ENCODE assay signal across 18 cellular contexts in the genomic region with DNA sequence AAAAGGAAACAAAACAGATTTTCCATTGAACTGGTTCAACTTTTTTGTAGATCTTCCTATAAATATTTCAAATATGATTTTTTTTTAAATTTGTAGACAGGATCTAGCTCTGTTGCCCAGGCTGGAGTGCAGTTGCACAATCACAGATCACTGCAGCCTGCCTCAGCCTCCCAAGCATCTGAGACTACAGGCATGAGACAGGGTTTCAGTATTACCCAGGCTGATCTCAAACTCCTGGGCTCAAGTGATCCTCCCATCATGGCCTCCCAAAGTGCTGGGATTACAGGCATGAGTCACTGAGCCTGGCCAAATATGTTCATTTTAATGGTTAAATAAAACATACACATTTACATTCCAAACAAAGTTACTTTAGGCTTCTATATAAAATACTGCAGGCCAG. TPM values are rescaled to one million over a fixed set of nuclear protein-coding genes. Genes with fewer than 3 reads are reported as not detected.
A peak's percentile ranks its signal among the peaks of the same experiment; 100 is the strongest.
DNase-seq lines count a peak whose midpoint lies in the region; ATAC-seq, FAIRE-seq and TF ChIP-seq lines count a peak whose summit lies in the region.
"Had no signal": no experiment of that assay in that cellular context is flagged by ENCODE, and none has a peak within 500 bp of the region (broad histone marks: within the 10 kb centered on the region; RNA-seq: fewer than 3 reads in every experiment).

No MANE protein-coding gene starts in this region.

- no peaks in the 10 kb centered on the region for H3K4me1 ChIP-seq in K562 (replicated peaks in 1 of 2; ENCODE audit: control insufficient read depth in 2 of 2, insufficient read depth in 2 of 2, low read length in 2 of 2)

- POLR2A ChIA-PET in activated CD4-positive, alpha-beta memory T cell treated with anti-CD3 and anti-CD28 coated beads for 36 hours (lab: Charles Lee): no interaction called here
- POLR2A ChIA-PET in activated CD4-positive, alpha-beta memory T cell treated with anti-CD3 and anti-CD28 coated beads, Interleukin-2, amount 10 ng/mL, durations not matched to agents 7 days and 5 days (lab: Charles Lee): interaction anchor here (1.0 kb wide), 1 partner anchor 14 kb away, joined by 3 read pairs; no protein-coding TSS in a partner anchor
- POLR2A ChIA-PET in K562 (lab: Yijun Ruan, JAX): no interaction called here

- ATAC-seq in stimulated activated naive CD8-positive, alpha-beta T cell treated with anti-CD3 and anti-CD28 coated beads, Interleukin-15, Interleukin-2, amounts not matched to agents 100 U/mL and 50 U/mL, for 24 hours: peak; percentile 43
- no peak for ATAC-seq in stimulated activated naive CD8-positive, alpha-beta T cell treated with anti-CD3 and anti-CD28 coated beads, Interleukin-15, amount 100 ng/mL, for 72 hours
- ATAC-seq in K562 (no peak), GM19452 (IDR thresholded peaks at IDR 0.05; ENCODE audit: unreplicated experiment) (no peak)
- ATAC-seq: CD8-positive, alpha-beta T cell had no signal

- H3K27ac Mint-ChIP-seq in activated CD4-positive, alpha-beta memory T cell treated with anti-CD3 and anti-CD28 coated beads for 36 hours: no peak overlapping the region
- H3K27ac Mint-ChIP-seq in activated CD4-positive, alpha-beta memory T cell treated with anti-CD3 and anti-CD28 coated beads, Interleukin-2, amount 10 ng/mL, durations not matched to agents 7 days and 5 days: no peak overlapping the region
- no peak overlapping the region for H3K27ac Mint-ChIP-seq in stimulated activated naive CD8-positive, alpha-beta T cell treated with anti-CD3 and anti-CD28 coated beads, Interleukin-15, amount 100 ng/mL, for 72 hours
- H3K27ac Mint-ChIP-seq: CD8-positive, alpha-beta T cell had no signal

- H3K9me3 Mint-ChIP-seq in activated CD4-positive, alpha-beta memory T cell treated with anti-CD3 and anti-CD28 coated beads for 36 hours: no peaks in the 10 kb centered on the region
- no peaks in the 10 kb centered on the region for H3K9me3 Mint-ChIP-seq in activated CD4-positive, alpha-beta memory T cell treated with anti-CD3 and anti-CD28 coated beads, Interleukin-2, amount 10 ng/mL, durations not matched to agents 7 days and 5 days
- no peaks in the 10 kb centered on the region for H3K9me3 Mint-ChIP-seq in stimulated activated naive CD8-positive, alpha-beta T cell treated with anti-CD3 and anti-CD28 coated beads, Interleukin-15, amount 100 ng/mL, for 72 hours
- H3K9me3 Mint-ChIP-seq: CD8-positive, alpha-beta T cell had no signal

- TF ChIP-seq EP300 in K562 (IDR thresholded peaks at IDR 0.05; ENCODE audit: low read length): no peak

- no peak overlapping the region for H3K27ac ChIP-seq in K562 (ENCODE audit: extremely low read depth, low read depth, low read length)

- H3K4me1 Mint-ChIP-seq in activated CD4-positive, alpha-beta memory T cell treated with anti-CD3 and anti-CD28 coated beads for 36 hours (ENCODE audit: low read depth): peaks cover 4% of the 10 kb centered on the region
- H3K4me1 Mint-ChIP-seq in activated CD4-positive, alpha-beta memory T cell treated with anti-CD3 and anti-CD28 coated beads, Interleukin-2, amount 10 ng/mL, durations not matched to agents 7 days and 5 days: peaks cover 1% of the 10 kb centered on the region
- H3K4me1 Mint-ChIP-seq in stimulated activated naive CD8-positive, alpha-beta T cell treated with anti-CD3 and anti-CD28 coated beads, Interleukin-15, amount 100 ng/mL, for 72 hours: peaks cover 8% of the 10 kb centered on the region

- no peak overlapping the region for H3K4me3 Mint-ChIP-seq in activated CD4-positive, alpha-beta memory T cell treated with anti-CD3 and anti-CD28 coated beads for 36 hours
- no peak overlapping the region for H3K4me3 Mint-ChIP-seq in activated CD4-positive, alpha-beta memory T cell treated with anti-CD3 and anti-CD28 coated beads, Interleukin-2, amount 10 ng/mL, durations not matched to agents 7 days and 5 days
- no peak overlapping the region for H3K4me3 Mint-ChIP-seq in stimulated activated naive CD8-positive, alpha-beta T cell treated with anti-CD3 and anti-CD28 coated beads, Interleukin-15, amount 100 ng/mL, for 72 hours
- H3K4me3 Mint-ChIP-seq: CD8-positive, alpha-beta T cell had no signal

- H3K36me3 Mint-ChIP-seq in activated CD4-positive, alpha-beta memory T cell treated with anti-CD3 and anti-CD28 coated beads for 36 hours: peaks cover 19% of the 10 kb centered on the region
- H3K36me3 Mint-ChIP-seq in activated CD4-positive, alpha-beta memory T cell treated with anti-CD3 and anti-CD28 coated beads, Interleukin-2, amount 10 ng/mL, durations not matched to agents 7 days and 5 days (ENCODE audit: low read depth): peaks cover 51% of the 10 kb centered on the region

- no peak overlapping the region for H3K9ac ChIP-seq in K562 (ENCODE audit: insufficient read depth in 1 of 2, low read depth in 2 of 2, low read length in 2 of 2)

- CTCF ChIA-PET in activated CD4-positive, alpha-beta memory T cell treated with anti-CD3 and anti-CD28 coated beads for 36 hours (lab: Charles Lee): no interaction called here
- CTCF ChIA-PET in activated CD4-positive, alpha-beta memory T cell treated with anti-CD3 and anti-CD28 coated beads, Interleukin-2, amount 10 ng/mL, durations not matched to agents 7 days and 5 days (lab: Charles Lee): interaction anchor here (0.7 to 2.6 kb wide), 6 partner anchors 11 to 177 kb away, joined by 3 to 11 read pairs (median 4); partner anchors contain the start of gene RBL1
- CTCF ChIA-PET in K562 (lab: Yijun Ruan, JAX; ENCODE audit: low intra/inter-chr PET ratio): no interaction called here

- no peak for TF ChIP-seq CTCF in K562 (IDR thresholded peaks at IDR 0.05 in 2 of 3, conservative IDR thresholded peaks at IDR 0.05 in 1 of 3; ENCODE audit: insufficient read depth in 2 of 3, low read depth in 1 of 3, low read length in 3 of 3)

- H3K27me3 Mint-ChIP-seq in activated CD4-positive, alpha-beta memory T cell treated with anti-CD3 and anti-CD28 coated beads for 36 hours: no peaks in the 10 kb centered on the region
- no peaks in the 10 kb centered on the region for H3K27me3 Mint-ChIP-seq in activated CD4-positive, alpha-beta memory T cell treated with anti-CD3 and anti-CD28 coated beads, Interleukin-2, amount 10 ng/mL, durations not matched to agents 7 days and 5 days
- H3K27me3 Mint-ChIP-seq in stimulated activated naive CD8-positive, alpha-beta T cell treated with anti-CD3 and anti-CD28 coated beads, Interleukin-15, amount 100 ng/mL, for 72 hours: no peaks in the 10 kb centered on the region

- no peak overlapping the region for H3K4me3 ChIP-seq in K562

- no peak overlapping the region for H3K4me2 ChIP-seq in K562 (ENCODE audit: insufficient read depth, low read length)

- H3K9me3 ChIP-seq in K562 (replicated peaks; ENCODE audit: control insufficient read depth, insufficient read depth, low read depth, low read length): no peaks in the 10 kb centered on the region

- H3K36me3 ChIP-seq in K562 (ENCODE audit: control insufficient read depth, insufficient read depth, low read length): peaks cover 6% of the 10 kb centered on the region; the same call in 1 of the 3 replicates

- intact Hi-C loops in activated CD4-positive, alpha-beta memory T cell treated with anti-CD3 and anti-CD28 coated beads for 36 hours (cut with micrococcal nuclease): no loop called here
- intact Hi-C loops in K562 (cut with micrococcal nuclease): no loop called here

- H2AFZ ChIP-seq in K562 (ENCODE audit: low read depth, low read length): no peak overlapping the region

- no TSS peak for BruUV-seq in K562 (replicated peaks; lab: Mats Ljungman, UMichigan)

- TF ChIP-seq RAD21 in K562 (CRISPR knock-in tag; conservative IDR thresholded peaks at IDR 0.05 in 1 of 2, IDR thresholded peaks at IDR 0.05 in 1 of 2): no peak

- in situ Hi-C loops in K562 (cut with MboI): no loop called here

- H3K79me2 ChIP-seq in K562 (ENCODE audit: control insufficient read depth, insufficient read depth, low read length): no peaks in the 10 kb centered on the region

- no peak for TF ChIP-seq POLR2A in K562 (conservative IDR thresholded peaks at IDR 0.05)

- no peaks in the 10 kb centered on the region for H3K27me3 ChIP-seq in K562 (ENCODE audit: control insufficient read depth in 2 of 2, insufficient read depth in 2 of 2, low read length in 2 of 2)

- no peaks in the 10 kb centered on the region for H3K9me1 ChIP-seq in K562 (ENCODE audit: control insufficient read depth, insufficient read depth, low read length)

- no peaks in the 10 kb centered on the region for H4K20me1 ChIP-seq in K562 (replicated peaks; ENCODE audit: control insufficient read depth, insufficient read depth, low read length)

- FAIRE-seq in K562 (lab: Jason Lieb, UNC): no peak
- FAIRE-seq: H54 had no signal

- peak; percentile 41 for DNase-seq in activated CD4-positive, alpha-beta memory T cell treated with anti-CD3 and anti-CD28 coated beads for 36 hours
- DNase-seq in activated CD4-positive, alpha-beta memory T cell treated with anti-CD3 and anti-CD28 coated beads, Interleukin-2, amount 10 ng/mL, durations not matched to agents 7 days and 5 days: no peak
- DNase-seq in stimulated activated naive CD8-positive, alpha-beta T cell treated with anti-CD3 and anti-CD28 coated beads, Interleukin-15, Interleukin-2, amounts not matched to agents 100 U/mL and 50 U/mL, for 24 hours: no peak
- DNase-seq in stimulated activated naive CD8-positive, alpha-beta T cell treated with anti-CD3 and anti-CD28 coated beads, Interleukin-15, amount 100 ng/mL, for 72 hours: no peak
- DNase-seq in K562 (ENCODE audit: extremely low read depth in 1 of 4, low spot score in 3 of 4) (no peak), NCI-H510A treated with DMSO at 0.1 percent for 48 hours (lab: John Stamatoyannopoulos, UW) (no peak), COR-L47 (lab: John Stamatoyannopoulos, UW) (no peak)
- DNase-seq: CD8-positive, alpha-beta T cell; DND-41; Kasumi-1; NCI-H1105 treated with DMSO at 0.1 percent for 48 hours; NCI-H1694 treated with DMSO at 0.1 percent for 48 hours; NCI-H345; NCI-H526 treated with DMSO at 0.1 percent for 48 hours; SHP77 had no signal

RNA-seq across cellular contexts. Expression of gene SAMHD1, which starts 33.6 kb away (rescaled TPM):
- total RNA-seq in activated CD4-positive, alpha-beta memory T cell treated with anti-CD3 and anti-CD28 coated beads for 36 hours: 10 to 100 TPM; 50.4 to 57.7 TPM
- total RNA-seq in activated CD4-positive, alpha-beta memory T cell treated with anti-CD3 and anti-CD28 coated beads, Interleukin-2, amount 10 ng/mL, durations not matched to agents 7 days and 5 days: 100 to 1,000 TPM; 272 TPM
- total RNA-seq in K562 (2011; cell fraction: chromatin; rRNA removed; ENCODE audit: low replicate concordance): 30.3 and 41.4 TPM in 2 replicates
- 13.7 and 15.3 TPM in 2 replicates for total RNA-seq in K562 (2011; cell fraction: nucleolus; rRNA removed)
- 20.1 and 33.5 TPM in 2 replicates for total RNA-seq in K562 (2011; cell fraction: nucleoplasm; rRNA removed)
- total RNA-seq in K562 (2014; rRNA removed): 12.6 and 13.9 TPM in 2 replicates
- 19.4 and 20.4 TPM in 2 replicates for total RNA-seq in K562 (2014; rRNA removed; fragmentation: Illumina TruSeq; extraction: Trizol)
- total RNA-seq in K562 (2015; rRNA removed; fragmentation: Illumina TruSeq; extraction: Trizol): 14.8 and 17.4 TPM in 2 replicates
- 14.7 and 18.2 TPM in 2 replicates for total RNA-seq in K562 (2021)
- polyA plus RNA-seq in K562 (2011; rRNA removed): 9.8 and 17.6 TPM in 2 replicates
- polyA plus RNA-seq in K562 (2011; cell fraction: cytosol; rRNA removed): 5.4 and 6.3 TPM in 2 replicates
- 3.5 and 8.0 TPM in 2 replicates for polyA plus RNA-seq in K562 (2011; cell fraction: nucleus; rRNA removed)
- polyA plus RNA-seq in K562 (2012): 12.3 and 12.9 TPM in 2 replicates
- polyA plus RNA-seq in K562 (2014; fragmentation: Illumina TruSeq; extraction: Trizol): 16.1 and 18.9 TPM in 2 replicates
- 10 to 100 TPM in 1 of 2 experiments, 1 to 10 TPM in 1; 6.8 to 14.8 TPM for polyA plus RNA-seq in K562 (2014; fragmentation: Nextera tagmentation; extraction: Ambion mirVana)
- 9.2 and 10.0 TPM in 2 replicates for polyA plus RNA-seq in K562 (2014; rRNA removed)
- 14.1 and 22.8 TPM in 2 replicates for polyA minus RNA-seq in K562 (2011; rRNA and poly(A)+ RNA removed)
- 8.0 and 10.1 TPM in 2 replicates for polyA minus RNA-seq in K562 (2011; cell fraction: cytosol; rRNA and poly(A)+ RNA removed)
- polyA minus RNA-seq in K562 (2011; cell fraction: nucleus; rRNA and poly(A)+ RNA removed): 5.3 and 9.6 TPM in 2 replicates

RNA-seq across cellular contexts. Expression of gene TLDC2, which starts 42.0 kb away (rescaled TPM):
- not detected for total RNA-seq in activated CD4-positive, alpha-beta memory T cell treated with anti-CD3 and anti-CD28 coated beads for 36 hours
- total RNA-seq in activated CD4-positive, alpha-beta memory T cell treated with anti-CD3 and anti-CD28 coated beads, Interleukin-2, amount 10 ng/mL, durations not matched to agents 7 days and 5 days: not detected
- not detected in 2 replicates for total RNA-seq in K562 (2011; cell fraction: chromatin; rRNA removed; ENCODE audit: low replicate concordance)
- total RNA-seq in K562 (2011; cell fraction: nucleolus; rRNA removed): not detected in 2 replicates
- total RNA-seq in K562 (2011; cell fraction: nucleoplasm; rRNA removed): not detected in 2 replicates
- not detected in 2 replicates for total RNA-seq in K562 (2014; rRNA removed)
- not detected in 2 replicates for total RNA-seq in K562 (2014; rRNA removed; fragmentation: Illumina TruSeq; extraction: Trizol)
- total RNA-seq in K562 (2015; rRNA removed; fragmentation: Illumina TruSeq; extraction: Trizol): not detected in 2 replicates
- not detected in 2 replicates for total RNA-seq in K562 (2021)
- polyA plus RNA-seq in K562 (2011; rRNA removed): not detected in 2 replicates
- 0.04 TPM in 1 of 2 replicates, not detected in the other for polyA plus RNA-seq in K562 (2011; cell fraction: cytosol; rRNA removed)
- not detected in 2 replicates for polyA plus RNA-seq in K562 (2011; cell fraction: nucleus; rRNA removed)
- 0.15 and 0.17 TPM in 2 replicates for polyA plus RNA-seq in K562 (2012)
- polyA plus RNA-seq in K562 (2014; fragmentation: Illumina TruSeq; extraction: Trizol): not detected in 2 replicates
- polyA plus RNA-seq in K562 (2014; fragmentation: Nextera tagmentation; extraction: Ambion mirVana): not detected
- polyA plus RNA-seq in K562 (2014; rRNA removed): not detected in 2 replicates
- polyA minus RNA-seq in K562 (2011; rRNA and poly(A)+ RNA removed): not detected in 2 replicates
- polyA minus RNA-seq in K562 (2011; cell fraction: cytosol; rRNA and poly(A)+ RNA removed): not detected in 2 replicates
- polyA minus RNA-seq in K562 (2011; cell fraction: nucleus; rRNA and poly(A)+ RNA removed): not detected in 2 replicates
- total RNA-seq: A172; CD8-positive, alpha-beta T cell had no signal

Comparison
In these comparisons a context has a peak if more than half of its experiments do, and no peak if none do; other contexts are left out.
1. RNA of gene SAMHD1, which starts 33.6 kb away (total RNA-seq): 272 TPM in activated CD4-positive, alpha-beta memory T cell treated with anti-CD3 and anti-CD28 coated beads, Interleukin-2, amount 10 ng/mL, durations not matched to agents 7 days and 5 days; 50.4 to 57.7 TPM in activated CD4-positive, alpha-beta memory T cell treated with anti-CD3 and anti-CD28 coated beads for 36 hours and 12.6 to 41.4 TPM in K562; every median in the first group is over 4 times any median in the second.